Comparison of ENCODE assay signal across 15 cellular contexts in genomic region chr21:44912158-44912473, GRCh38. TPM values are rescaled to one million over a fixed set of nuclear protein-coding genes. Genes with fewer than 3 reads are reported as not detected.
DNase-seq lines count a peak whose midpoint lies in the region; ATAC-seq, FAIRE-seq and TF ChIP-seq lines count a peak whose summit lies in the region.
"Had no signal": no experiment of that assay in that cellular context is flagged by ENCODE, and none has a peak within 500 bp of the region (broad histone marks: within the 10 kb centered on the region; RNA-seq: fewer than 3 reads in every experiment).

No MANE protein-coding gene starts in this region.

- H3K4me1 ChIP-seq in Karpas-422 (ENCODE audit: low read length) (peaks cover 93% of the 10 kb centered on the region), mammary epithelial cell (ENCODE audit: insufficient read depth, low read length) (peaks cover 22% of the 10 kb centered on the region)

- H3K9ac ChIP-seq in Karpas-422 (ENCODE audit: low read length), result peak overlapping the region; percentile 47
- no peak overlapping the region for H3K9ac ChIP-seq in mammary epithelial cell (ENCODE audit: insufficient read depth, low read length)
- H3K9ac ChIP-seq: SK-N-SH had no signal

- H4K20me1 ChIP-seq in Karpas-422 (ENCODE audit: insufficient read depth, low read depth, low read length), result no peaks in the 10 kb centered on the region; the same call in 1 of the 2 replicates
- H4K20me1 ChIP-seq in mammary epithelial cell (ENCODE audit: insufficient read depth, low read length), result no peaks in the 10 kb centered on the region

- H3K36me3 ChIP-seq in Karpas-422 (ENCODE audit: insufficient read depth, low read length) (peaks cover 9% of the 10 kb centered on the region; the same call in 1 of the 2 replicates), mammary epithelial cell (ENCODE audit: insufficient read depth, low read length) (no peaks in the 10 kb centered on the region)
- H3K36me3 ChIP-seq: brain microvascular endothelial cell, pancreas, thyroid gland had no signal

- in situ Hi-C loops in mammary epithelial cell (cut with MboI; ENCODE audit: low sequenced_read_pairs in 2 of 2), result no loop called here

- ATAC-seq in naive B cell (ENCODE audit: low read depth in 2 of 2) (no peak), GM21515 (IDR thresholded peaks at IDR 0.05; ENCODE audit: unreplicated experiment) (no peak), GM21737 (IDR thresholded peaks at IDR 0.05; ENCODE audit: unreplicated experiment) (no peak)

- CTCF ChIA-PET in mammary epithelial cell (lab: Charles Lee; ENCODE audit: low non-redundant PET), result no interaction called here

- H3K27me3 ChIP-seq in Karpas-422 (ENCODE audit: low read length) (no peaks in the 10 kb centered on the region), mammary epithelial cell (ENCODE audit: insufficient read depth, low read length) (no peaks in the 10 kb centered on the region)
- H3K27me3 ChIP-seq: pancreas, thyroid gland had no signal

- H3K4me3 ChIP-seq in Karpas-422 (ENCODE audit: low read length) (peak overlapping the region; percentile 5; the same call in 1 of the 2 replicates), mammary epithelial cell (replicated peaks in 1 of 3; ENCODE audit: insufficient read depth in 1 of 3, low read depth in 2 of 3, low read length in 3 of 3) (no peak overlapping the region)
- H3K4me3 ChIP-seq: thyroid gland had no signal

- peak overlapping the region; percentile 71; the same call in 1 of the 2 replicates for H3K27ac ChIP-seq in C4-2B
- peak overlapping the region; percentile 81 for H3K27ac ChIP-seq in Karpas-422 (ENCODE audit: low read length)
- H3K27ac ChIP-seq in mammary epithelial cell (ENCODE audit: insufficient read depth, low read depth, low read length), result no peak overlapping the region
- H3K27ac ChIP-seq: brain microvascular endothelial cell had no signal

- H3K79me2 ChIP-seq in Karpas-422 (ENCODE audit: low read length) (peaks cover 42% of the 10 kb centered on the region), mammary epithelial cell (ENCODE audit: insufficient read depth, low read length) (no peaks in the 10 kb centered on the region)

- DNase-seq in Karpas-422, result no peak
- no peak for DNase-seq in mammary epithelial cell
- no peak for DNase-seq in naive B cell
- DNase-seq in H54 (ENCODE audit: insufficient read length, low spot score), result no peak
- no peak for DNase-seq in NCI-H1436 treated with DMSO at 0.1 percent for 48 hours (lab: John Stamatoyannopoulos, UW)
- DNase-seq: brain microvascular endothelial cell, NCI-H524, thyroid gland had no signal

- no peaks in the 10 kb centered on the region for H3K9me3 ChIP-seq in Karpas-422 (ENCODE audit: low read length)
- H3K9me3 ChIP-seq in mammary epithelial cell (replicated peaks; ENCODE audit: insufficient read depth, low read length), result no peaks in the 10 kb centered on the region
- H3K9me3 ChIP-seq: pancreas, SK-N-SH, thyroid gland had no signal

- H3K27me3 Mint-ChIP-seq in naive B cell, result no peaks in the 10 kb centered on the region

- intact Hi-C loops in mammary epithelial cell (cut with micrococcal nuclease), result no loop called here

- no TSS peak for BruUV-seq in mammary epithelial cell (replicated peaks; lab: Mats Ljungman, UMichigan)

- H2AFZ ChIP-seq in Karpas-422 (ENCODE audit: low read length) (no peak overlapping the region), mammary epithelial cell (ENCODE audit: low read depth, low read length) (peak overlapping the region; percentile 68)

- TF ChIP-seq CTCF in C4-2B (conservative IDR thresholded peaks at IDR 0.05) (no peak), mammary epithelial cell (conservative IDR thresholded peaks at IDR 0.05 in 1 of 2, IDR thresholded peaks at IDR 0.05 in 1 of 2; ENCODE audit: extremely low read depth in 1 of 2, insufficient read depth in 1 of 2, low read depth in 1 of 2, low read length in 2 of 2) (no peak)

- H3K4me2 ChIP-seq in Karpas-422 (ENCODE audit: low read depth, low read length, poor library complexity, severe bottlenecking) (peak overlapping the region; percentile 52), mammary epithelial cell (ENCODE audit: insufficient read depth, low read depth, low read length) (no peak overlapping the region)
- H3K4me2 ChIP-seq: SK-N-SH had no signal

- H3K4me1 Mint-ChIP-seq in naive B cell, result peaks cover 57 to 89% (median 84%) of the 10 kb centered on the region in 3 donors

- 83% methylated on average over 7 of the region's 8 CpGs for WGBS in mammary epithelial cell (ENCODE audit: low coverage, missing lambda C conversion rate)

- no peak for TF ChIP-seq POLR2A in H54 (IDR thresholded peaks at IDR 0.05; ENCODE audit: low read depth, low read length)

- no peaks in the 10 kb centered on the region for H3K9me2 ChIP-seq in Karpas-422 (replicated peaks; ENCODE audit: insufficient read depth, low read length)
- H3K9me2 ChIP-seq: SK-N-SH had no signal

- H3K9me3 Mint-ChIP-seq in naive B cell, result no peaks in the 10 kb centered on the region

- peaks cover 5 to 8% of the 10 kb centered on the region in 2 donors for H3K36me3 Mint-ChIP-seq in naive B cell

- dilution Hi-C loops in mammary epithelial cell (cut with HindIII; ENCODE audit: low sequenced_read_pairs), result no loop called here

- H3K4me3 Mint-ChIP-seq in naive B cell, result peak overlapping the region; percentile 65 to 89 (median 82)

- H3K27ac Mint-ChIP-seq in naive B cell, result peak overlapping the region in 5 of 6 donors; percentile 39 to 95 (median 83)

- no peak for FAIRE-seq in H54 (lab: Jason Lieb, UNC)
- FAIRE-seq: keratinocyte, pancreas had no signal

RNA-seq across cellular contexts. Expression of gene ITGB2, which starts 8.6 kb away (rescaled TPM):
- 252 and 484 TPM in 2 replicates for total RNA-seq in Karpas-422 (2014; rRNA removed; shearing (Covaris generic); ENCODE audit: low replicate concordance)
- 1 to 10 TPM in 1 of 2 donors, not detected in 1; 2.7 TPM for total RNA-seq in mammary epithelial cell
- polyA plus RNA-seq in mammary epithelial cell, result 1.8 TPM
- polyA minus RNA-seq in mammary epithelial cell, result not detected
- 100 to 1,000 TPM; 220 to 346 (median 303) TPM for polyA plus RNA-seq in naive B cell (ENCODE audit: low read depth in 6 of 6)
- total RNA-seq: fibroblast of lung had no signal

RNA-seq across cellular contexts. Expression of gene SLX9, which starts 27.7 kb away (rescaled TPM):
- total RNA-seq in Karpas-422 (2014; rRNA removed; shearing (Covaris generic); ENCODE audit: low replicate concordance), result 12.2 and 48.7 TPM in 2 replicates
- total RNA-seq in mammary epithelial cell, result 10 to 100 TPM; 17.3 to 53.2 TPM
- polyA plus RNA-seq in mammary epithelial cell (31.0 TPM), naive B cell (ENCODE audit: low read depth in 6 of 6) (10 to 100 TPM in 5 of 6 donors, 1 to 10 TPM in 1; 7.8 to 14.2 (median 12.3) TPM)
- 8.7 TPM for polyA minus RNA-seq in mammary epithelial cell

RNA-seq across cellular contexts. Expression of gene PTTG1IP, which starts 38.6 kb away (rescaled TPM):
- total RNA-seq in Karpas-422 (2014; rRNA removed; shearing (Covaris generic); ENCODE audit: low replicate concordance), result 37.8 and 44.7 TPM in 2 replicates
- total RNA-seq in mammary epithelial cell, result 100 to 1,000 TPM; 131 to 269 TPM
- polyA plus RNA-seq in mammary epithelial cell (146 TPM), naive B cell (ENCODE audit: low read depth in 6 of 6) (10 to 100 TPM; 28.1 to 43.5 (median 36.1) TPM)
- polyA minus RNA-seq in mammary epithelial cell, result 174 TPM

Comparison
In these comparisons a context has a peak if more than half of its experiments do, and no peak if none do; other contexts are left out.
1. RNA of gene ITGB2, which starts 8.6 kb away (total RNA-seq): 252 to 484 TPM in Karpas-422; 2.7 TPM in mammary epithelial cell; every median in the first group is over 10 times any median in the second.